In genomic region chr2:168490015-168490874, GRCh38 we compare ENCODE assay signal across 9 cellular contexts. TPM values are rescaled to one million over a fixed set of nuclear protein-coding genes. Genes with fewer than 3 reads are reported as not detected.
A peak's percentile ranks its signal among the peaks of the same experiment; 100 is the strongest.
DNase-seq lines count a peak whose midpoint lies in the region; ATAC-seq and TF ChIP-seq lines count a peak whose summit lies in the region.
"Had no signal": no experiment of that assay in that cellular context is flagged by ENCODE, and none has a peak within 500 bp of the region (broad histone marks: within the 10 kb centered on the region; RNA-seq: fewer than 3 reads in every experiment).

No MANE protein-coding gene starts in this region.

- POLR2A ChIA-PET in activated CD4-positive, alpha-beta T cell treated with anti-CD3 and anti-CD28 coated beads, Interleukin-2, amount 10 ng/mL, durations not matched to agents 7 days and 5 days (lab: Charles Lee): interaction anchor here (1.2 kb wide), 1 partner anchor 34 kb away, joined by 4 read pairs; the partner anchor contains the start of gene CERS6

- DNase-seq in ELF-1 (ENCODE audit: low read depth, low spot score) (peak; percentile 26), HK-2 (ENCODE audit: unreplicated experiment) (peak; percentile 20), fibroblast of mammary gland (ENCODE audit: low read depth) (peak; percentile 61), sciatic nerve (ENCODE audit: low spot score) (no peak), NCI-H345 (lab: John Stamatoyannopoulos, UW) (no peak), DMS153 treated with DMSO at 0.1 percent for 48 hours (lab: John Stamatoyannopoulos, UW; ENCODE audit: unreplicated experiment) (no peak)
- peak; percentile 55 for DNase-seq in activated CD4-positive, alpha-beta T cell treated with anti-CD3 and anti-CD28 coated beads, Interleukin-2, amount 10 ng/mL, durations not matched to agents 7 days and 5 days

- no peak for TF ChIP-seq CTCF in fibroblast of mammary gland (conservative IDR thresholded peaks at IDR 0.05; ENCODE audit: control insufficient read depth, insufficient read depth, low read depth, low read length)

- no peaks in the 10 kb centered on the region for H3K27me3 Mint-ChIP-seq in activated CD4-positive, alpha-beta T cell treated with anti-CD3 and anti-CD28 coated beads, Interleukin-2, amount 10 ng/mL, durations not matched to agents 7 days and 5 days

- peak overlapping the region; percentile 62 for H3K4me3 Mint-ChIP-seq in activated CD4-positive, alpha-beta T cell treated with anti-CD3 and anti-CD28 coated beads, Interleukin-2, amount 10 ng/mL, durations not matched to agents 7 days and 5 days

- intact Hi-C loops in sciatic nerve (cut with DNase I): no loop called here

- CTCF ChIA-PET in activated CD4-positive, alpha-beta T cell treated with anti-CD3 and anti-CD28 coated beads, Interleukin-2, amount 10 ng/mL, durations not matched to agents 7 days and 5 days (lab: Charles Lee): interaction anchor here (1.1 to 1.5 kb wide), 5 partner anchors 14 to 60 kb away, joined by 3 to 9 read pairs (median 4); no protein-coding TSS in a partner anchor

- peak overlapping the region; percentile 85 for H3K27ac Mint-ChIP-seq in activated CD4-positive, alpha-beta T cell treated with anti-CD3 and anti-CD28 coated beads, Interleukin-2, amount 10 ng/mL, durations not matched to agents 7 days and 5 days

- peaks cover 41% of the 10 kb centered on the region for H3K4me1 Mint-ChIP-seq in activated CD4-positive, alpha-beta T cell treated with anti-CD3 and anti-CD28 coated beads, Interleukin-2, amount 10 ng/mL, durations not matched to agents 7 days and 5 days

- no peak overlapping the region for H3K4me3 ChIP-seq in fibroblast of mammary gland (ENCODE audit: control insufficient read depth, low read depth, low read length)
- H3K4me3 ChIP-seq: SJSA1 had no signal

- H3K36me3 Mint-ChIP-seq in activated CD4-positive, alpha-beta T cell treated with anti-CD3 and anti-CD28 coated beads, Interleukin-2, amount 10 ng/mL, durations not matched to agents 7 days and 5 days (ENCODE audit: low read depth): peaks cover 23% of the 10 kb centered on the region

- H3K9me3 Mint-ChIP-seq in activated CD4-positive, alpha-beta T cell treated with anti-CD3 and anti-CD28 coated beads, Interleukin-2, amount 10 ng/mL, durations not matched to agents 7 days and 5 days: peaks cover 10% of the 10 kb centered on the region

- ATAC-seq in GM21447 (IDR thresholded peaks at IDR 0.05; ENCODE audit: unreplicated experiment) (peak; percentile 92), sciatic nerve (peak; percentile 70)

RNA-seq across cellular contexts. Expression of gene CERS6, which starts 34.2 kb away (rescaled TPM):
- 10 to 100 TPM; 12.1 to 14.9 TPM for total RNA-seq in activated CD4-positive, alpha-beta T cell treated with anti-CD3 and anti-CD28 coated beads, Interleukin-2, amount 10 ng/mL, durations not matched to agents 7 days and 5 days
- total RNA-seq in sciatic nerve: 9.3 TPM

Comparison
In these comparisons a context has a peak if more than half of its experiments do, and no peak if none do; other contexts are left out.
1. DNase-seq: peak in ELF-1 (single experiment), HK-2 (single experiment), activated CD4-positive, alpha-beta T cell treated with anti-CD3 and anti-CD28 coated beads, Interleukin-2, amount 10 ng/mL, durations not matched to agents 7 days and 5 days (single experiment) and fibroblast of mammary gland (single experiment); none in sciatic nerve (single experiment), NCI-H345 (single experiment) and DMS153 treated with DMSO at 0.1 percent for 48 hours (single experiment).